Comparison of ENCODE assay signal across 31 cellular contexts in the genomic region with DNA sequence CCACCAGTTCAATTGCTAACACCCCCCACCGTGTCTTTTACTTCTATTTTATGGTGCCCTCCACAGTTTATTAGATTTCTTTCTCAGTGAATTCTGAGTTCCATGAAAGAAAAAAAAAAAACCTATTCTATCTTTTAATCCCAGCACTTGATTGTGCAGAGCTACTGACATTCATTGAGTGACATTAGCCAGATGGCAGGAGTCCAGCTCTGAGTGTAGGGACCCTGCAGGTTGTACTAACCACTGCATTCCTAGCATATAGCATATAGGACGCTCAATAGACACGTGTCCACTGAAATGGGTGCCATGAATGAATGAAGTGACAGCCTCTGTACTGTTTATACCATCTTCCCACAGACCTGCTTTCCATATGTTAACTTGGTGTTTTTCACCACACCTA.
"Had no signal": no experiment of that assay in that cellular context is flagged by ENCODE, and none has a peak within 500 bp of the region (broad histone marks: within the 10 kb centered on the region; RNA-seq: fewer than 3 reads in every experiment).

No MANE protein-coding gene starts in this region.

- H3K36me3 ChIP-seq: adrenal gland, esophagus muscularis mucosa, gastroesophageal sphincter, heart right ventricle had no signal

- H3K9me3 ChIP-seq: adrenal gland, body of pancreas, esophagus muscularis mucosa, gastroesophageal sphincter, heart right ventricle had no signal

- DNase-seq: activated CD4-positive, alpha-beta memory T cell treated with anti-CD3 and anti-CD28 coated beads for 36 hours; activated CD4-positive, alpha-beta T cell treated with anti-CD3 and anti-CD28 coated beads for 36 hours; activated CD4-positive, alpha-beta T cell treated with anti-CD3 and anti-CD28 coated beads, Interleukin-2, amount 10 ng/mL, durations not matched to agents 24 days and 14 days; activated CD4-positive, CD25-positive, alpha-beta regulatory T cell; activated CD4-positive, CD25-positive, alpha-beta regulatory T cell treated with anti-CD3 and anti-CD28 coated beads, Interleukin-2, amount 50 U/mL, for 72 hours; activated CD8-positive, alpha-beta memory T cell treated with anti-CD3 and anti-CD28 coated beads, Interleukin-2, amount 10 ng/mL, durations not matched to agents 7 days and 5 days; activated CD8-positive, alpha-beta memory T cell treated with anti-CD3 and anti-CD28 coated beads, Interleukin-2, amount 50 U/mL, for 4 hours; activated CD8-positive, alpha-beta T cell treated with anti-CD3 and anti-CD28 coated beads, Interleukin-2, amount 10 ng/mL, durations not matched to agents 7 days and 5 days; activated effector memory CD4-positive, alpha-beta T cell treated with anti-CD3 and anti-CD28 coated beads, Interleukin-2, amount 50 U/mL, for 16 hours; activated naive CD4-positive, alpha-beta T cell treated with anti-CD3 and anti-CD28 coated beads for 36 hours; activated naive CD8-positive, alpha-beta T cell treated with anti-CD3 and anti-CD28 coated beads for 36 hours; activated naive CD8-positive, alpha-beta T cell treated with anti-CD3 and anti-CD28 coated beads, Interleukin-2, amount 50 U/mL, for 24 hours; activated T-cell treated with anti-CD3 and anti-CD28 coated beads, Interleukin-2, amount 50 U/mL, for 1 hour; activated T-cell treated with anti-CD3 and anti-CD28 coated beads, Interleukin-2, amount 50 U/mL, for 48 hours; amygdala; aorta; body of pancreas; caudate nucleus; cortex of kidney; dermis blood vessel endothelial cell; effector CD4-positive, alpha-beta T cell; effector memory CD8-positive, alpha-beta T cell; erythroblast; foreskin melanocyte; heart right ventricle; T1000 had no signal

- H3K27me3 ChIP-seq: adrenal gland, body of pancreas, esophagus muscularis mucosa, gastroesophageal sphincter, heart right ventricle, hepatocyte had no signal

- H3K4me1 ChIP-seq: adrenal gland, body of pancreas, esophagus muscularis mucosa, gastroesophageal sphincter, heart right ventricle had no signal

- FAIRE-seq: colon had no signal

- H3K4me3 ChIP-seq: adrenal gland, body of pancreas, esophagus muscularis mucosa, gastroesophageal sphincter, heart right ventricle, hepatocyte had no signal

- H3K27ac ChIP-seq: adrenal gland, body of pancreas, esophagus muscularis mucosa, gastroesophageal sphincter, heart right ventricle, hepatocyte had no signal
